Comparison of ENCODE assay signal across 1 cellular context in genomic region chr5:43483210-43484048, GRCh38.
TF ChIP-seq lines count a peak whose summit lies in the region.

Gene TMEM267 (minus strand): TSS chr5:43483865. CDS start chr5:43453969, 29,896 bp downstream.

TF ChIP-seq in K562, 482 proteins besides CTCF, POLR2A, EP300 and RAD21 (continued from another document):
- TF ChIP-seq THRB (CRISPR knock-in tag; conservative IDR thresholded peaks at IDR 0.05) (no peak), NCOA1 (IDR thresholded peaks at IDR 0.05; ENCODE audit: low read depth) (0 out of 2 replicates have a peak, but pooled peaks have one; percentile 53), MEF2A (IDR thresholded peaks at IDR 0.05; ENCODE audit: control insufficient read depth, low read depth, low read length) (no peak), KDM5B (IDR thresholded peaks at IDR 0.05; ENCODE audit: insufficient replicate concordance, low read depth, low read length) (peak; percentile 96), SMAD3 (CRISPR knock-in tag; conservative IDR thresholded peaks at IDR 0.05) (no peak), YBX1 (IDR thresholded peaks at IDR 0.05) (no peak), PCBP1 (IDR thresholded peaks at IDR 0.05; ENCODE audit: low read depth, low read length, poor library complexity, severe bottlenecking) (peak; percentile 77), FOXK1 (CRISPR knock-in tag; IDR thresholded peaks at IDR 0.05; ENCODE audit: borderline replicate concordance) (peak; percentile 14; the same call in 1 of the 2 replicates), ZNF395 (CRISPR knock-in tag; IDR thresholded peaks at IDR 0.05) (peak; percentile 40; the same call in 1 of the 2 replicates), HLTF (IDR thresholded peaks at IDR 0.05) (0 out of 2 replicates have a peak, but pooled peaks have one; percentile 11), COPS2 (conservative IDR thresholded peaks at IDR 0.05) (no peak), ZNF76 (CRISPR knock-in tag; IDR thresholded peaks at IDR 0.05; ENCODE audit: borderline replicate concordance) (peak; percentile 83; the same call in 1 of the 2 replicates), ZNF444 (CRISPR knock-in tag; IDR thresholded peaks at IDR 0.05) (peak; percentile 59; the same call in 1 of the 2 replicates), CTBP1 (IDR thresholded peaks at IDR 0.05; ENCODE audit: borderline replicate concordance) (peak; percentile 21; the same call in 1 of the 2 replicates)
- TF ChIP-seq, protein P1, sequence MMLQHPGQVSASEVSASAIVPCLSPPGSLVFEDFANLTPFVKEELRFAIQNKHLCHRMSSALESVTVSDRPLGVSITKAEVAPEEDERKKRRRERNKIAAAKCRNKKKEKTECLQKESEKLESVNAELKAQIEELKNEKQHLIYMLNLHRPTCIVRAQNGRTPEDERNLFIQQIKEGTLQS (IDR thresholded peaks at IDR 0.05), result peak; percentile 94
- TF ChIP-seq, protein P1 (CRISPR knock-in tag; conservative IDR thresholded peaks at IDR 0.05), result no peak
- TF ChIP-seq, protein P2, sequence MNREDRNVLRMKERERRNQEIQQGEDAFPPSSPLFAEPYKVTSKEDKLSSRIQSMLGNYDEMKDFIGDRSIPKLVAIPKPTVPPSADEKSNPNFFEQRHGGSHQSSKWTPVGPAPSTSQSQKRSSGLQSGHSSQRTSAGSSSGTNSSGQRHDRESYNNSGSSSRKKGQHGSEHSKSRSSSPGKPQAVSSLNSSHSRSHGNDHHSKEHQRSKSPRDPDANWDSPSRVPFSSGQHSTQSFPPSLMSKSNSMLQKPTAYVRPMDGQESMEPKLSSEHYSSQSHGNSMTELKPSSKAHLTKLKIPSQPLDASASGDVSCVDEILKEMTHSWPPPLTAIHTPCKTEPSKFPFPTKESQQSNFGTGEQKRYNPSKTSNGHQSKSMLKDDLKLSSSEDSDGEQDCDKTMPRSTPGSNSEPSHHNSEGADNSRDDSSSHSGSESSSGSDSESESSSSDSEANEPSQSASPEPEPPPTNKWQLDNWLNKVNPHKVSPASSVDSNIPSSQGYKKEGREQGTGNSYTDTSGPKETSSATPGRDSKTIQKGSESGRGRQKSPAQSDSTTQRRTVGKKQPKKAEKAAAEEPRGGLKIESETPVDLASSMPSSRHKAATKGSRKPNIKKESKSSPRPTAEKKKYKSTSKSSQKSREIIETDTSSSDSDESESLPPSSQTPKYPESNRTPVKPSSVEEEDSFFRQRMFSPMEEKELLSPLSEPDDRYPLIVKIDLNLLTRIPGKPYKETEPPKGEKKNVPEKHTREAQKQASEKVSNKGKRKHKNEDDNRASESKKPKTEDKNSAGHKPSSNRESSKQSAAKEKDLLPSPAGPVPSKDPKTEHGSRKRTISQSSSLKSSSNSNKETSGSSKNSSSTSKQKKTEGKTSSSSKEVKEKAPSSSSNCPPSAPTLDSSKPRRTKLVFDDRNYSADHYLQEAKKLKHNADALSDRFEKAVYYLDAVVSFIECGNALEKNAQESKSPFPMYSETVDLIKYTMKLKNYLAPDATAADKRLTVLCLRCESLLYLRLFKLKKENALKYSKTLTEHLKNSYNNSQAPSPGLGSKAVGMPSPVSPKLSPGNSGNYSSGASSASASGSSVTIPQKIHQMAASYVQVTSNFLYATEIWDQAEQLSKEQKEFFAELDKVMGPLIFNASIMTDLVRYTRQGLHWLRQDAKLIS (CRISPR knock-in tag; IDR thresholded peaks at IDR 0.05), result 0 out of 2 replicates have a peak, but pooled peaks have one; percentile 33
